Comparison of ENCODE assay signal across 3 cellular contexts in the genomic region with DNA sequence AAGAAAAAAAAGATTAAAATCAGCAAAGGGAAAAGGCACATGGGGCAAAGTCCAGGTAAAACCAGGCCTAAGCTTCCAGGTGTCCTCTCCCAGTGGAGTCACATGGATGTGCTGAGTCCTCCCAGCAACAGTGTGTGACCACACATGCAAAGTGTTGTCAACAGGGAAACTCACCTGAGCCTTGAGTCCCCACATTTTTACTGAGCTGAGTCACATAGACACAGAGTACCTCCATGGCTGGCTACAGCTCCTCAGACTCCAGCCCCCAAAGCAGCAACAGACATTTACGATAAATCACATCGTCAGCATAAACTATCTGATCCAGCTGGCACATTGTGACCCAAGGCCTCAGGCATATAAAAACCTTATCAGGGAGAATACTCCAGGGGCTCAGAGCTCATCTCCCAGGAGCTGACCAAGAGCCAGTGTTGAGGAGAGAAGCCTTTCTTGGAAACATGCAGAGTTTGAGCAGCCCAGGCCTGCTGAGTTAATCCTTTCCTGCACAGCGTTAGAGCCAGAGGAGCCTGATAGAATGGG.
TF ChIP-seq lines count a peak whose summit lies in the region.

No MANE protein-coding gene starts in this region.

TF ChIP-seq in GM23338, 12 proteins besides CTCF, POLR2A, EP300 and RAD21 (continues in another document):
- TF ChIP-seq, protein P1, sequence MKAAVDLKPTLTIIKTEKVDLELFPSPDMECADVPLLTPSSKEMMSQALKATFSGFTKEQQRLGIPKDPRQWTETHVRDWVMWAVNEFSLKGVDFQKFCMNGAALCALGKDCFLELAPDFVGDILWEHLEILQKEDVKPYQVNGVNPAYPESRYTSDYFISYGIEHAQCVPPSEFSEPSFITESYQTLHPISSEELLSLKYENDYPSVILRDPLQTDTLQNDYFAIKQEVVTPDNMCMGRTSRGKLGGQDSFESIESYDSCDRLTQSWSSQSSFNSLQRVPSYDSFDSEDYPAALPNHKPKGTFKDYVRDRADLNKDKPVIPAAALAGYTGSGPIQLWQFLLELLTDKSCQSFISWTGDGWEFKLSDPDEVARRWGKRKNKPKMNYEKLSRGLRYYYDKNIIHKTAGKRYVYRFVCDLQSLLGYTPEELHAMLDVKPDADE (IDR thresholded peaks at IDR 0.05), result no peak
- TF ChIP-seq, protein P2, sequence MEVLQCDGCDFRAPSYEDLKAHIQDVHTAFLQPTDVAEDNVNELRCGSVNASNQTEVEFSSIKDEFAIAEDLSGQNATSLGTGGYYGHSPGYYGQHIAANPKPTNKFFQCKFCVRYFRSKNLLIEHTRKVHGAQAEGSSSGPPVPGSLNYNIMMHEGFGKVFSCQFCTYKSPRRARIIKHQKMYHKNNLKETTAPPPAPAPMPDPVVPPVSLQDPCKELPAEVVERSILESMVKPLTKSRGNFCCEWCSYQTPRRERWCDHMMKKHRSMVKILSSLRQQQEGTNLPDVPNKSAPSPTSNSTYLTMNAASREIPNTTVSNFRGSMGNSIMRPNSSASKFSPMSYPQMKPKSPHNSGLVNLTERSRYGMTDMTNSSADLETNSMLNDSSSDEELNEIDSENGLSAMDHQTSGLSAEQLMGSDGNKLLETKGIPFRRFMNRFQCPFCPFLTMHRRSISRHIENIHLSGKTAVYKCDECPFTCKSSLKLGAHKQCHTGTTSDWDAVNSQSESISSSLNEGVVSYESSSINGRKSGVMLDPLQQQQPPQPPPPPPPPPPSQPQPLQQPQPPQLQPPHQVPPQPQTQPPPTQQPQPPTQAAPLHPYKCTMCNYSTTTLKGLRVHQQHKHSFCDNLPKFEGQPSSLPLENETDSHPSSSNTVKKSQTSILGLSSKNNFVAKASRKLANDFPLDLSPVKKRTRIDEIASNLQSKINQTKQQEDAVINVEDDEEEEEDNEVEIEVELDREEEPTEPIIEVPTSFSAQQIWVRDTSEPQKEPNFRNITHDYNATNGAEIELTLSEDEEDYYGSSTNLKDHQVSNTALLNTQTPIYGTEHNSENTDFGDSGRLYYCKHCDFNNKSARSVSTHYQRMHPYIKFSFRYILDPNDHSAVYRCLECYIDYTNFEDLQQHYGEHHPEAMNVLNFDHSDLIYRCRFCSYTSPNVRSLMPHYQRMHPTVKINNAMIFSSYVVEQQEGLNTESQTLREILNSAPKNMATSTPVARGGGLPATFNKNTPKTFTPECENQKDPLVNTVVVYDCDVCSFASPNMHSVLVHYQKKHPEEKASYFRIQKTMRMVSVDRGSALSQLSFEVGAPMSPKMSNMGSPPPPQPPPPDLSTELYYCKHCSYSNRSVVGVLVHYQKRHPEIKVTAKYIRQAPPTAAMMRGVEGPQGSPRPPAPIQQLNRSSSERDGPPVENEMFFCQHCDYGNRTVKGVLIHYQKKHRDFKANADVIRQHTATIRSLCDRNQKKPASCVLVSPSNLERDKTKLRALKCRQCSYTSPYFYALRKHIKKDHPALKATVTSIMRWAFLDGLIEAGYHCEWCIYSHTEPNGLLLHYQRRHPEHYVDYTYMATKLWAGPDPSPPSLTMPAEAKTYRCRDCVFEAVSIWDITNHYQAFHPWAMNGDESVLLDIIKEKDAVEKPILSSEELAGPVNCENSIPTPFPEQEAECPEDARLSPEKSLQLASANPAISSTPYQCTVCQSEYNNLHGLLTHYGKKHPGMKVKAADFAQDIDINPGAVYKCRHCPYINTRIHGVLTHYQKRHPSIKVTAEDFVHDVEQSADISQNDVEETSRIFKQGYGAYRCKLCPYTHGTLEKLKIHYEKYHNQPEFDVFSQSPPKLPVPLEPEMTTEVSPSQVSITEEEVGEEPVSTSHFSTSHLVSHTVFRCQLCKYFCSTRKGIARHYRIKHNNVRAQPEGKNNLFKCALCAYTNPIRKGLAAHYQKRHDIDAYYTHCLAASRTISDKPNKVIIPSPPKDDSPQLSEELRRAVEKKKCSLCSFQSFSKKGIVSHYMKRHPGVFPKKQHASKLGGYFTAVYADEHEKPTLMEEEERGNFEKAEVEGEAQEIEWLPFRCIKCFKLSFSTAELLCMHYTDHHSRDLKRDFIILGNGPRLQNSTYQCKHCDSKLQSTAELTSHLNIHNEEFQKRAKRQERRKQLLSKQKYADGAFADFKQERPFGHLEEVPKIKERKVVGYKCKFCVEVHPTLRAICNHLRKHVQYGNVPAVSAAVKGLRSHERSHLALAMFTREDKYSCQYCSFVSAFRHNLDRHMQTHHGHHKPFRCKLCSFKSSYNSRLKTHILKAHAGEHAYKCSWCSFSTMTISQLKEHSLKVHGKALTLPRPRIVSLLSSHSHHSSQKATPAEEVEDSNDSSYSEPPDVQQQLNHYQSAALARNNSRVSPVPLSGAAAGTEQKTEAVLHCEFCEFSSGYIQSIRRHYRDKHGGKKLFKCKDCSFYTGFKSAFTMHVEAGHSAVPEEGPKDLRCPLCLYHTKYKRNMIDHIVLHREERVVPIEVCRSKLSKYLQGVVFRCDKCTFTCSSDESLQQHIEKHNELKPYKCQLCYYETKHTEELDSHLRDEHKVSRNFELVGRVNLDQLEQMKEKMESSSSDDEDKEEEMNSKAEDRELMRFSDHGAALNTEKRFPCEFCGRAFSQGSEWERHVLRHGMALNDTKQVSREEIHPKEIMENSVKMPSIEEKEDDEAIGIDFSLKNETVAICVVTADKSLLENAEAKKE (CRISPR knock-in tag; IDR thresholded peaks at IDR 0.05), result no peak

TF ChIP-seq in WTC11, 78 proteins besides CTCF, POLR2A, EP300 and RAD21 (continues in another document):
- TF ChIP-seq SMAD4 (CRISPR knock-in tag; IDR thresholded peaks at IDR 0.05) (no peak), NFATC4 (CRISPR knock-in tag; IDR thresholded peaks at IDR 0.05) (no peak), SMAD3 (CRISPR knock-in tag; IDR thresholded peaks at IDR 0.05; ENCODE audit: borderline replicate concordance) (no peak), CREB1 (CRISPR knock-in tag; IDR thresholded peaks at IDR 0.05) (no peak), PRRX2 (CRISPR knock-in tag; IDR thresholded peaks at IDR 0.05) (no peak), ZNF138 (CRISPR knock-in tag; conservative IDR thresholded peaks at IDR 0.05) (no peak), TEAD4 (CRISPR knock-in tag; IDR thresholded peaks at IDR 0.05) (no peak), GTF2I (CRISPR knock-in tag; conservative IDR thresholded peaks at IDR 0.05) (no peak)
- TF ChIP-seq, protein P3, sequence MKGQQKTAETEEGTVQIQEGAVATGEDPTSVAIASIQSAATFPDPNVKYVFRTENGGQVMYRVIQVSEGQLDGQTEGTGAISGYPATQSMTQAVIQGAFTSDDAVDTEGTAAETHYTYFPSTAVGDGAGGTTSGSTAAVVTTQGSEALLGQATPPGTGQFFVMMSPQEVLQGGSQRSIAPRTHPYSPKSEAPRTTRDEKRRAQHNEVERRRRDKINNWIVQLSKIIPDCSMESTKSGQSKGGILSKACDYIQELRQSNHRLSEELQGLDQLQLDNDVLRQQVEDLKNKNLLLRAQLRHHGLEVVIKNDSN (CRISPR knock-in tag; IDR thresholded peaks at IDR 0.05), result no peak
- TF ChIP-seq, protein P4, sequence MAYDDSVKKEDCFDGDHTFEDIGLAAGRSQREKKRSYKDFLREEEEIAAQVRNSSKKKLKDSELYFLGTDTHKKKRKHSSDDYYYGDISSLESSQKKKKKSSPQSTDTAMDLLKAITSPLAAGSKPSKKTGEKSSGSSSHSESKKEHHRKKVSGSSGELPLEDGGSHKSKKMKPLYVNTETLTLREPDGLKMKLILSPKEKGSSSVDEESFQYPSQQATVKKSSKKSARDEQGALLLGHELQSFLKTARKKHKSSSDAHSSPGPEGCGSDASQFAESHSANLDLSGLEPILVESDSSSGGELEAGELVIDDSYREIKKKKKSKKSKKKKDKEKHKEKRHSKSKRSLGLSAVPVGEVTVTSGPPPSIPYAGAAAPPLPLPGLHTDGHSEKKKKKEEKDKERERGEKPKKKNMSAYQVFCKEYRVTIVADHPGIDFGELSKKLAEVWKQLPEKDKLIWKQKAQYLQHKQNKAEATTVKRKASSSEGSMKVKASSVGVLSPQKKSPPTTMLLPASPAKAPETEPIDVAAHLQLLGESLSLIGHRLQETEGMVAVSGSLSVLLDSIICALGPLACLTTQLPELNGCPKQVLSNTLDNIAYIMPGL (CRISPR knock-in tag; IDR thresholded peaks at IDR 0.05), result no peak
- TF ChIP-seq, protein P5, sequence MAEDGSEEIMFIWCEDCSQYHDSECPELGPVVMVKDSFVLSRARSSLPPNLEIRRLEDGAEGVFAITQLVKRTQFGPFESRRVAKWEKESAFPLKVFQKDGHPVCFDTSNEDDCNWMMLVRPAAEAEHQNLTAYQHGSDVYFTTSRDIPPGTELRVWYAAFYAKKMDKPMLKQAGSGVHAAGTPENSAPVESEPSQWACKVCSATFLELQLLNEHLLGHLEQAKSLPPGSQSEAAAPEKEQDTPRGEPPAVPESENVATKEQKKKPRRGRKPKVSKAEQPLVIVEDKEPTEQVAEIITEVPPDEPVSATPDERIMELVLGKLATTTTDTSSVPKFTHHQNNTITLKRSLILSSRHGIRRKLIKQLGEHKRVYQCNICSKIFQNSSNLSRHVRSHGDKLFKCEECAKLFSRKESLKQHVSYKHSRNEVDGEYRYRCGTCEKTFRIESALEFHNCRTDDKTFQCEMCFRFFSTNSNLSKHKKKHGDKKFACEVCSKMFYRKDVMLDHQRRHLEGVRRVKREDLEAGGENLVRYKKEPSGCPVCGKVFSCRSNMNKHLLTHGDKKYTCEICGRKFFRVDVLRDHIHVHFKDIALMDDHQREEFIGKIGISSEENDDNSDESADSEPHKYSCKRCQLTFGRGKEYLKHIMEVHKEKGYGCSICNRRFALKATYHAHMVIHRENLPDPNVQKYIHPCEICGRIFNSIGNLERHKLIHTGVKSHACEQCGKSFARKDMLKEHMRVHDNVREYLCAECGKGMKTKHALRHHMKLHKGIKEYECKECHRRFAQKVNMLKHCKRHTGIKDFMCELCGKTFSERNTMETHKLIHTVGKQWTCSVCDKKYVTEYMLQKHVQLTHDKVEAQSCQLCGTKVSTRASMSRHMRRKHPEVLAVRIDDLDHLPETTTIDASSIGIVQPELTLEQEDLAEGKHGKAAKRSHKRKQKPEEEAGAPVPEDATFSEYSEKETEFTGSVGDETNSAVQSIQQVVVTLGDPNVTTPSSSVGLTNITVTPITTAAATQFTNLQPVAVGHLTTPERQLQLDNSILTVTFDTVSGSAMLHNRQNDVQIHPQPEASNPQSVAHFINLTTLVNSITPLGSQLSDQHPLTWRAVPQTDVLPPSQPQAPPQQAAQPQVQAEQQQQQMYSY (CRISPR knock-in tag; IDR thresholded peaks at IDR 0.05), result no peak
- TF ChIP-seq, protein P6, sequence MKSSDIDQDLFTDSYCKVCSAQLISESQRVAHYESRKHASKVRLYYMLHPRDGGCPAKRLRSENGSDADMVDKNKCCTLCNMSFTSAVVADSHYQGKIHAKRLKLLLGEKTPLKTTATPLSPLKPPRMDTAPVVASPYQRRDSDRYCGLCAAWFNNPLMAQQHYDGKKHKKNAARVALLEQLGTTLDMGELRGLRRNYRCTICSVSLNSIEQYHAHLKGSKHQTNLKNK (CRISPR knock-in tag; IDR thresholded peaks at IDR 0.05), result no peak

TF ChIP-seq in HepG2, 621 proteins besides CTCF, POLR2A, EP300 and RAD21 (continues in another document):
- TF ChIP-seq, protein P7, sequence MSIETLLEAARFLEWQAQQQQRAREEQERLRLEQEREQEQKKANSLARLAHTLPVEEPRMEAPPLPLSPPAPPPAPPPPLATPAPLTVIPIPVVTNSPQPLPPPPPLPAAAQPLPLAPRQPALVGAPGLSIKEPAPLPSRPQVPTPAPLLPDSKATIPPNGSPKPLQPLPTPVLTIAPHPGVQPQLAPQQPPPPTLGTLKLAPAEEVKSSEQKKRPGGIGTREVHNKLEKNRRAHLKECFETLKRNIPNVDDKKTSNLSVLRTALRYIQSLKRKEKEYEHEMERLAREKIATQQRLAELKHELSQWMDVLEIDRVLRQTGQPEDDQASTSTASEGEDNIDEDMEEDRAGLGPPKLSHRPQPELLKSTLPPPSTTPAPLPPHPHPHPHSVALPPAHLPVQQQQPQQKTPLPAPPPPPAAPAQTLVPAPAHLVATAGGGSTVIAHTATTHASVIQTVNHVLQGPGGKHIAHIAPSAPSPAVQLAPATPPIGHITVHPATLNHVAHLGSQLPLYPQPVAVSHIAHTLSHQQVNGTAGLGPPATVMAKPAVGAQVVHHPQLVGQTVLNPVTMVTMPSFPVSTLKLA (IDR thresholded peaks at IDR 0.05), result peak; percentile 58; the same call in 1 of the 2 replicates
- TF ChIP-seq ZNF263 (CRISPR knock-in tag; IDR thresholded peaks at IDR 0.05), result peak; percentile 78
- no peak for TF ChIP-seq ZKSCAN5 (CRISPR knock-in tag; IDR thresholded peaks at IDR 0.05)
- peak; percentile 24 for TF ChIP-seq TEAD3 (CRISPR knock-in tag; optimal IDR thresholded peaks at IDR 0.05; ENCODE audit: borderline replicate concordance)
- TF ChIP-seq NCOA5 (CRISPR knock-in tag; IDR thresholded peaks at IDR 0.05), result no peak
- no peak for TF ChIP-seq MTA3 (CRISPR knock-in tag; IDR thresholded peaks at IDR 0.05)
- TF ChIP-seq SNAI1 (CRISPR knock-in tag; IDR thresholded peaks at IDR 0.05; ENCODE audit: borderline replicate concordance), result no peak
- TF ChIP-seq SMAD9 (CRISPR knock-in tag; IDR thresholded peaks at IDR 0.05), result no peak
- TF ChIP-seq KAT2B (IDR thresholded peaks at IDR 0.05; ENCODE audit: borderline replicate concordance, low read depth, low read length), result no peak
- no peak for TF ChIP-seq GATAD1 (CRISPR knock-in tag; IDR thresholded peaks at IDR 0.05)
- TF ChIP-seq MAFF (IDR thresholded peaks at IDR 0.05; ENCODE audit: low read depth, low read length), result peak; percentile 96
- TF ChIP-seq ZNF549 (CRISPR knock-in tag; IDR thresholded peaks at IDR 0.05), result no peak
- peak; percentile 47 for TF ChIP-seq HNF4A (CRISPR knock-in tag; IDR thresholded peaks at IDR 0.05)
- TF ChIP-seq, protein P8, sequence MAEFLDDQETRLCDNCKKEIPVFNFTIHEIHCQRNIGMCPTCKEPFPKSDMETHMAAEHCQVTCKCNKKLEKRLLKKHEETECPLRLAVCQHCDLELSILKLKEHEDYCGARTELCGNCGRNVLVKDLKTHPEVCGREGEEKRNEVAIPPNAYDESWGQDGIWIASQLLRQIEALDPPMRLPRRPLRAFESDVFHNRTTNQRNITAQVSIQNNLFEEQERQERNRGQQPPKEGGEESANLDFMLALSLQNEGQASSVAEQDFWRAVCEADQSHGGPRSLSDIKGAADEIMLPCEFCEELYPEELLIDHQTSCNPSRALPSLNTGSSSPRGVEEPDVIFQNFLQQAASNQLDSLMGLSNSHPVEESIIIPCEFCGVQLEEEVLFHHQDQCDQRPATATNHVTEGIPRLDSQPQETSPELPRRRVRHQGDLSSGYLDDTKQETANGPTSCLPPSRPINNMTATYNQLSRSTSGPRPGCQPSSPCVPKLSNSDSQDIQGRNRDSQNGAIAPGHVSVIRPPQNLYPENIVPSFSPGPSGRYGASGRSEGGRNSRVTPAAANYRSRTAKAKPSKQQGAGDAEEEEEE (CRISPR knock-in tag; IDR thresholded peaks at IDR 0.05; ENCODE audit: borderline replicate concordance), result no peak
- TF ChIP-seq, protein P9, sequence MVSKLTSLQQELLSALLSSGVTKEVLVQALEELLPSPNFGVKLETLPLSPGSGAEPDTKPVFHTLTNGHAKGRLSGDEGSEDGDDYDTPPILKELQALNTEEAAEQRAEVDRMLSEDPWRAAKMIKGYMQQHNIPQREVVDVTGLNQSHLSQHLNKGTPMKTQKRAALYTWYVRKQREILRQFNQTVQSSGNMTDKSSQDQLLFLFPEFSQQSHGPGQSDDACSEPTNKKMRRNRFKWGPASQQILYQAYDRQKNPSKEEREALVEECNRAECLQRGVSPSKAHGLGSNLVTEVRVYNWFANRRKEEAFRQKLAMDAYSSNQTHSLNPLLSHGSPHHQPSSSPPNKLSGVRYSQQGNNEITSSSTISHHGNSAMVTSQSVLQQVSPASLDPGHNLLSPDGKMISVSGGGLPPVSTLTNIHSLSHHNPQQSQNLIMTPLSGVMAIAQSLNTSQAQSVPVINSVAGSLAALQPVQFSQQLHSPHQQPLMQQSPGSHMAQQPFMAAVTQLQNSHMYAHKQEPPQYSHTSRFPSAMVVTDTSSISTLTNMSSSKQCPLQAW (CRISPR knock-in tag; IDR thresholded peaks at IDR 0.05), result 0 out of 2 replicates have a peak, but pooled peaks have one; percentile 36
- no peak for TF ChIP-seq RBM22 (optimal IDR thresholded peaks at IDR 0.05; ENCODE audit: low read length)
